Comparison of ENCODE assay signal across 8 cellular contexts in the genomic region with DNA sequence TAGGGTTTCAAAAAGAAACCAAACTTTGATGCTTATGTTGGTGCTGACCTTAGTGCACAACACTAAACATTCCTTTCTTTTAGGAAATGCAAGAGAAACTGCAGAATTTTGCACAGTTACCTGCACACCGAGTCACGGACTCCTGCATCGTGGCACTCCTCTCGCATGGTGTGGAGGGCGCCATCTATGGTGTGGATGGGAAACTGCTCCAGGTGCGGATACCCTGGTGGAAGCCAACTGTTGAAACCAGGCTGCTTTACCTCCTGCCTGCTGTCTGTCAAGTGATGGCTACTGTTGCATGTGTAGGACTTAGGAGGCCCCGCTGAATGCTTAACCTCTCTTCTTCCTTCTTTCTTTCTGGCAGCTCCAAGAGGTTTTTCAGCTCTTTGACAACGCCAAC. TPM values are rescaled to one million over a fixed set of nuclear protein-coding genes. Genes with fewer than 3 reads are reported as not detected.
DNase-seq lines count a peak whose midpoint lies in the region; ATAC-seq and TF ChIP-seq lines count a peak whose summit lies in the region.

No MANE protein-coding gene starts in this region.

- peak; percentile 85 to 87 for ATAC-seq in activated T-cell treated with anti-CD3 and anti-CD28 coated beads, Interleukin-2, amount 50 U/mL, for 72 hours (replicated peaks in 1 of 2)

- H3K27ac Mint-ChIP-seq in activated T-cell treated with anti-CD3 and anti-CD28 coated beads, Interleukin-2, amount 50 U/mL, for 72 hours, result peak overlapping the region; percentile 58
- H3K27ac Mint-ChIP-seq in glutamatergic neuron (ENCODE audit: unreplicated experiment), result no peak overlapping the region

- H3K4me3 Mint-ChIP-seq in activated T-cell treated with anti-CD3 and anti-CD28 coated beads, Interleukin-2, amount 50 U/mL, for 72 hours, result no peak overlapping the region
- H3K4me3 Mint-ChIP-seq in glutamatergic neuron (ENCODE audit: unreplicated experiment), result no peak overlapping the region

- TF ChIP-seq CTCF in glutamatergic neuron (IDR thresholded peaks at IDR 0.05; ENCODE audit: partially characterized antibody, unreplicated experiment), result peak; percentile 68

- H3K9me3 Mint-ChIP-seq in activated T-cell treated with anti-CD3 and anti-CD28 coated beads, Interleukin-2, amount 50 U/mL, for 72 hours, result no peaks in the 10 kb centered on the region
- H3K9me3 Mint-ChIP-seq in glutamatergic neuron (ENCODE audit: unreplicated experiment), result no peaks in the 10 kb centered on the region

- no peaks in the 10 kb centered on the region for H3K27me3 Mint-ChIP-seq in activated T-cell treated with anti-CD3 and anti-CD28 coated beads, Interleukin-2, amount 50 U/mL, for 72 hours (ENCODE audit: low read depth)
- no peaks in the 10 kb centered on the region for H3K27me3 Mint-ChIP-seq in glutamatergic neuron (ENCODE audit: unreplicated experiment)

- peaks cover 21 to 62% of the 10 kb centered on the region in 2 donors for H3K36me3 Mint-ChIP-seq in activated T-cell treated with anti-CD3 and anti-CD28 coated beads, Interleukin-2, amount 50 U/mL, for 72 hours (ENCODE audit: insufficient read depth in 2 of 2)
- peaks cover 2% of the 10 kb centered on the region for H3K36me3 Mint-ChIP-seq in glutamatergic neuron (ENCODE audit: unreplicated experiment)

- DNase-seq in NCI-H1092 treated with DMSO at 0.1 percent for 48 hours (lab: John Stamatoyannopoulos, UW) (peak; percentile 20), NCI-H1092 (lab: John Stamatoyannopoulos, UW) (no peak), NCI-H2171 treated with DMSO at 0.1 percent for 48 hours (lab: John Stamatoyannopoulos, UW) (peak; percentile 12), glutamatergic neuron (peak; percentile 67), hepatic stellate cell (ENCODE audit: low spot score) (no peak), A172 (ENCODE audit: low spot score) (no peak)
- peak; percentile 56 to 64 for DNase-seq in activated T-cell treated with anti-CD3 and anti-CD28 coated beads, Interleukin-2, amount 50 U/mL, for 72 hours
- peak; percentile 30 to 55 for DNase-seq in stimulated activated CD4-positive, alpha-beta T cell treated with anti-CD3 and anti-CD28 coated beads, Interleukin-1b, Interleukin-23, amount 100 ng/mL, for 4 hours (ENCODE audit: low read depth in 2 of 2)

- peaks cover 42% of the 10 kb centered on the region for H3K4me1 Mint-ChIP-seq in activated T-cell treated with anti-CD3 and anti-CD28 coated beads, Interleukin-2, amount 50 U/mL, for 72 hours (ENCODE audit: low read depth)
- no peaks in the 10 kb centered on the region for H3K4me1 Mint-ChIP-seq in glutamatergic neuron (ENCODE audit: low read depth, unreplicated experiment)

RNA-seq across cellular contexts. Expression of a gene that starts 11.7 kb away (rescaled TPM):
- 100 to 1,000 TPM; 126 to 128 TPM for total RNA-seq in activated T-cell treated with anti-CD3 and anti-CD28 coated beads, Interleukin-2, amount 50 U/mL, for 72 hours
- total RNA-seq in glutamatergic neuron (ENCODE audit: unreplicated experiment), result 59.2 TPM
- total RNA-seq in A172 (2014; rRNA removed; shearing (Covaris generic)), result 14.6 and 34.4 TPM in 2 replicates

RNA-seq across cellular contexts. Expression of a gene that starts 15.1 kb away (rescaled TPM):
- total RNA-seq in activated T-cell treated with anti-CD3 and anti-CD28 coated beads, Interleukin-2, amount 50 U/mL, for 72 hours, result 1 to 10 TPM; 1.3 to 1.5 TPM
- total RNA-seq in glutamatergic neuron (ENCODE audit: unreplicated experiment), result not detected
- 3.0 and 6.2 TPM in 2 replicates for total RNA-seq in A172 (2014; rRNA removed; shearing (Covaris generic))

RNA-seq across cellular contexts. Expression of a gene that starts 16.1 kb away (rescaled TPM):
- under 1 TPM in 1 of 2 donors, not detected in 1; 0.09 TPM for total RNA-seq in activated T-cell treated with anti-CD3 and anti-CD28 coated beads, Interleukin-2, amount 50 U/mL, for 72 hours
- total RNA-seq in glutamatergic neuron (ENCODE audit: unreplicated experiment), result 0.56 TPM
- total RNA-seq in A172 (2014; rRNA removed; shearing (Covaris generic)), result not detected in 2 replicates

RNA-seq across cellular contexts. Expression of a gene that starts 36.6 kb away (rescaled TPM):
- 100 to 1,000 TPM; 242 to 298 TPM for total RNA-seq in activated T-cell treated with anti-CD3 and anti-CD28 coated beads, Interleukin-2, amount 50 U/mL, for 72 hours
- total RNA-seq in glutamatergic neuron (ENCODE audit: unreplicated experiment), result 48.6 TPM
- 93.3 and 106 TPM in 2 replicates for total RNA-seq in A172 (2014; rRNA removed; shearing (Covaris generic))

Comparison
In these comparisons a context has a peak if more than half of its experiments do, and no peak if none do; other contexts are left out.
1. DNase-seq: peak in NCI-H1092 treated with DMSO at 0.1 percent for 48 hours (single experiment), NCI-H2171 treated with DMSO at 0.1 percent for 48 hours (single experiment), activated T-cell treated with anti-CD3 and anti-CD28 coated beads, Interleukin-2, amount 50 U/mL, for 72 hours (2 of 2), glutamatergic neuron (single experiment) and stimulated activated CD4-positive, alpha-beta T cell treated with anti-CD3 and anti-CD28 coated beads, Interleukin-1b, Interleukin-23, amount 100 ng/mL, for 4 hours (2 of 2); none in NCI-H1092 (single experiment), hepatic stellate cell (single experiment) and A172 (single experiment).